Comparison of ENCODE assay signal across 1 cellular context in genomic region chr1:205481279-205481617, GRCh38.
TF ChIP-seq lines count a peak whose summit lies in the region.

No MANE protein-coding gene starts in this region.

TF ChIP-seq in WTC11, 78 proteins besides CTCF, POLR2A, EP300 and RAD21:
- no peak for TF ChIP-seq PRRX2 (CRISPR knock-in tag; IDR thresholded peaks at IDR 0.05)
- TF ChIP-seq ETV6 (CRISPR knock-in tag; IDR thresholded peaks at IDR 0.05) = no peak
- no peak for TF ChIP-seq ZNF423 (CRISPR knock-in tag; IDR thresholded peaks at IDR 0.05)
- no peak for TF ChIP-seq IRF1 (CRISPR knock-in tag; IDR thresholded peaks at IDR 0.05)
- no peak for TF ChIP-seq ESRRA (CRISPR knock-in tag; IDR thresholded peaks at IDR 0.05; ENCODE audit: borderline replicate concordance)
- TF ChIP-seq OVOL2 (CRISPR knock-in tag; IDR thresholded peaks at IDR 0.05; ENCODE audit: borderline replicate concordance) = no peak
- TF ChIP-seq E2F4 (CRISPR knock-in tag; IDR thresholded peaks at IDR 0.05; ENCODE audit: borderline replicate concordance, low read depth) = no peak
- no peak for TF ChIP-seq RELA (CRISPR knock-in tag; IDR thresholded peaks at IDR 0.05; ENCODE audit: borderline replicate concordance)
- TF ChIP-seq ZBTB21 (CRISPR knock-in tag; IDR thresholded peaks at IDR 0.05; ENCODE audit: borderline replicate concordance) = no peak
- TF ChIP-seq ATF3 (CRISPR knock-in tag; conservative IDR thresholded peaks at IDR 0.05) = no peak
